22 cellular contexts compared by ENCODE assay signal in the genomic region with DNA sequence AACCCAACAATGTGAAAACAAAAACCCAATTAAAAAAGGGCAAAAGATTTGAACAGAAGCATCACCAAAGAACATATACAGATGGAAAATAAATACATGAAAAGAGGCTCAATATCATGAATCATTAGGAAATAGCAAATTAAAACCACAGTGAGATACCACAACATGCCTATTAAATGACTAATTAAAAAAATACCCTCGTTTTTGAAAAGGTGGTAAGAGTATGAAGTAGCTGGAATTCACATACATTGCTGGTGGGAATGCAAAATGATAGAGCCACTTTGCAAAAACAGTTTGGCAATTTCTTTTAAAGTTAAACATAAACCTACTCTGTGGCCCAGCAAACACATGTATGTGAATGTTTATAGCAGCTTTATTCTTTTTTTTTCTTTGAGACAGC.
DNase-seq lines count a peak whose midpoint lies in the region; ATAC-seq and TF ChIP-seq lines count a peak whose summit lies in the region.
"Had no signal": no experiment of that assay in that cellular context is flagged by ENCODE, and none has a peak within 500 bp of the region (broad histone marks: within the 10 kb centered on the region; RNA-seq: fewer than 3 reads in every experiment).

No MANE protein-coding gene starts in this region.

- CTCF ChIA-PET in Panc1 (lab: Charles Lee), result no interaction called here

- POLR2A ChIA-PET in Panc1 (lab: Charles Lee), result no interaction called here

- H3K36me3 Mint-ChIP-seq in chondrocyte (ENCODE audit: low read depth), result no peaks in the 10 kb centered on the region
- H3K36me3 Mint-ChIP-seq: neural progenitor cell had no signal

- peak; percentile 60 to 78 for ATAC-seq in activated CD4-positive, CD25-positive, alpha-beta regulatory T cell treated with anti-CD3 and anti-CD28 coated beads, Interleukin-2, amount 50 U/mL, for 24 hours
- ATAC-seq in Panc1, result 0 out of 2 replicates have a peak, but pooled peaks have one; percentile 45
- ATAC-seq: GM23338 had no signal

- H3K27me3 Mint-ChIP-seq in chondrocyte (ENCODE audit: low read depth), result no peaks in the 10 kb centered on the region
- H3K27me3 Mint-ChIP-seq: CD4-positive, alpha-beta memory T cell had no signal

- BruUV-seq in Panc1 (replicated peaks; lab: Mats Ljungman, UMichigan), result no TSS peak

- H3K27ac Mint-ChIP-seq in chondrocyte (ENCODE audit: unreplicated experiment), result peak overlapping the region; percentile 14
- H3K27ac Mint-ChIP-seq: CD4-positive, alpha-beta memory T cell; GM23338; neural progenitor cell had no signal

- TF ChIP-seq CTCF in Panc1 (IDR thresholded peaks at IDR 0.05) (no peak), chondrocyte (IDR thresholded peaks at IDR 0.05) (no peak)

- no peaks in the 10 kb centered on the region for H3K9me3 ChIP-seq in Panc1 (ENCODE audit: control insufficient read depth, insufficient read depth, low read depth, low read length)
- H3K9me3 ChIP-seq: right atrium auricular region, thoracic aorta had no signal

- H3K4me3 Mint-ChIP-seq in chondrocyte (ENCODE audit: unreplicated experiment), result no peak overlapping the region
- H3K4me3 Mint-ChIP-seq: CD4-positive, alpha-beta memory T cell; GM23338; neural progenitor cell had no signal

- intact Hi-C loops in Panc1 (cut with micrococcal nuclease; ENCODE audit: unreplicated experiment), result no loop called here

- H3K27ac ChIP-seq in Panc1 (ENCODE audit: low read length), result no peak overlapping the region
- H3K27ac ChIP-seq: neural progenitor cell, right atrium auricular region, thoracic aorta had no signal

- H3K9me3 Mint-ChIP-seq in chondrocyte (ENCODE audit: low read depth), result no peaks in the 10 kb centered on the region
- H3K9me3 Mint-ChIP-seq: CD4-positive, alpha-beta memory T cell; GM23338; neural progenitor cell had no signal

- in situ Hi-C loops in Panc1 (cut with HindIII; ENCODE audit: low pct_unique_long_range_greater_than_20kb, low sequenced_read_pairs), result no loop called here

- peaks cover 21% of the 10 kb centered on the region for H3K4me1 Mint-ChIP-seq in chondrocyte (ENCODE audit: low read depth)

- no peak overlapping the region for H3K4me3 ChIP-seq in Panc1 (ENCODE audit: low read depth in 2 of 2, low read length in 2 of 2)
- H3K4me3 ChIP-seq: GM23338, neural progenitor cell, right atrium auricular region, thoracic aorta had no signal

- DNase-seq in activated CD4-positive, CD25-positive, alpha-beta regulatory T cell treated with anti-CD3 and anti-CD28 coated beads, Interleukin-2, amount 50 U/mL, for 72 hours, result no peak
- DNase-seq in Panc1 (ENCODE audit: low read depth, low spot score), result no peak
- DNase-seq in chondrocyte (ENCODE audit: low spot score), result no peak
- DNase-seq in renal cortical epithelial cell (ENCODE audit: low read depth), result peak; percentile 91
- DNase-seq in DMS153 (lab: John Stamatoyannopoulos, UW), result no peak
- DNase-seq in medulla oblongata (ENCODE audit: extremely low spot score), result no peak
- DNase-seq in stimulated activated CD4-positive, alpha-beta T cell treated with anti-CD3 and anti-CD28 coated beads, Interleukin-4, amount 100 ng/mL, for 4 hours, result no peak
- DNase-seq: 8988T; activated CD8-positive, alpha-beta memory T cell treated with anti-CD3 and anti-CD28 coated beads, Interleukin-2, amount 50 U/mL, for 48 hours; activated naive CD4-positive, alpha-beta T cell treated with anti-CD3 and anti-CD28 coated beads, Interleukin-2, amount 50 U/mL, for 16 hours; CD4-positive, alpha-beta memory T cell; cerebellar nuclear complex; head of caudate nucleus; MM.1S; NCI-H2029; NCI-H510A treated with DMSO at 0.1 percent for 48 hours; T-helper 1 cell had no signal

- H3K4me1 ChIP-seq in Panc1 (ENCODE audit: control insufficient read depth, insufficient read depth, low read length), result no peaks in the 10 kb centered on the region
- H3K4me1 ChIP-seq: right atrium auricular region had no signal

- no peaks in the 10 kb centered on the region for H3K36me3 ChIP-seq in Panc1 (ENCODE audit: control insufficient read depth, insufficient read depth, low read length)
- H3K36me3 ChIP-seq: neural progenitor cell, right atrium auricular region, thoracic aorta had no signal

- no peaks in the 10 kb centered on the region for H3K27me3 ChIP-seq in Panc1 (ENCODE audit: control insufficient read depth, insufficient read depth, low read length)
- H3K27me3 ChIP-seq: neural progenitor cell, right atrium auricular region had no signal
